ENCODE assay signal across 20 cellular contexts in genomic region chr17:39742856-39743436, GRCh38. TPM values are rescaled to one million over a fixed set of nuclear protein-coding genes. Genes with fewer than 3 reads are reported as not detected.
DNase-seq lines count a peak whose midpoint lies in the region; ATAC-seq and TF ChIP-seq lines count a peak whose summit lies in the region.
"Had no signal": no experiment of that assay in that cellular context is flagged by ENCODE, and none has a peak within 500 bp of the region (broad histone marks: within the 10 kb centered on the region; RNA-seq: fewer than 3 reads in every experiment).

No MANE protein-coding gene starts in this region.

- no peak for ATAC-seq in GM21526 (IDR thresholded peaks at IDR 0.05; ENCODE audit: low FRiP score, unreplicated experiment)
- ATAC-seq: Panc1 had no signal

- peaks cover 28% of the 10 kb centered on the region for H3K36me3 ChIP-seq in H7 (replicated peaks; ENCODE audit: control insufficient read depth, insufficient read depth, low read length)
- H3K36me3 ChIP-seq in NT2/D1 (ENCODE audit: insufficient read depth, insufficient read length, low read length) = no peaks in the 10 kb centered on the region
- H3K36me3 ChIP-seq in spleen = no peaks in the 10 kb centered on the region
- H3K36me3 ChIP-seq: BE2C, SJSA1 had no signal

- DNase-seq in H7 = peak; percentile 14
- DNase-seq in NT2/D1 (ENCODE audit: low read depth, low spot score) = no peak
- peak in 23 of 42 donors; percentile 12 to 71 (median 52) for DNase-seq in head of caudate nucleus
- peak; percentile 54 for DNase-seq in spleen
- DNase-seq in stimulated activated CD4-positive, alpha-beta T cell treated with anti-CD3 and anti-CD28 coated beads, Interleukin-2, amount 100 ng/mL, for 24 hours = no peak
- DNase-seq in ecto neural progenitor cell (ENCODE audit: low spot score) = no peak
- DNase-seq: BE2C; DMS79; GM23248; MM.1S; NCI-H1048; NCI-H1436 treated with DMSO at 0.1 percent for 48 hours; NCI-H1930; NCI-H2227 treated with DMSO at 0.1 percent for 48 hours; NCI-H510A; NCI-H774; NK-92 treated with Interleukin-12 subunit alpha and Interleukin-12 subunit beta, amount 100 ng/mL, for 24 hours had no signal

- peak overlapping the region; percentile 36 for H3K9ac ChIP-seq in NT2/D1 (ENCODE audit: insufficient read length, low read depth)
- H3K9ac ChIP-seq: GM23248 had no signal

- no peak for TF ChIP-seq CTCF in spleen (IDR thresholded peaks at IDR 0.05 in 8 of 11, conservative IDR thresholded peaks at IDR 0.05 in 3 of 11)

- H3K4me1 ChIP-seq in NT2/D1 (ENCODE audit: insufficient read depth, insufficient read length) (peaks cover 19% of the 10 kb centered on the region), spleen (peaks cover 3 to 35% (median 27%) of the 10 kb centered on the region in 6 donors)
- H3K4me1 ChIP-seq: BE2C had no signal

- no peaks in the 10 kb centered on the region for H3K27me3 ChIP-seq in H7 (ENCODE audit: control insufficient read depth, insufficient read depth, low read length)
- H3K27me3 ChIP-seq in NT2/D1 (ENCODE audit: insufficient read depth, insufficient read length) = peaks cover 9% of the 10 kb centered on the region
- H3K27me3 ChIP-seq in spleen (replicated peaks in 1 of 7) = peaks cover 0 to 65% (median 22%) of the 10 kb centered on the region in 7 donors
- H3K27me3 ChIP-seq: SJSA1 had no signal

- intact Hi-C loops in head of caudate nucleus (cut with DNase I) (no loop called here), spleen (cut with DNase I; ENCODE audit: low total_unique reads) (no loop called here)

- no peak for TF ChIP-seq POLR2A in spleen (IDR thresholded peaks at IDR 0.05)

- 83 to 89% (median 84%) methylated on average over 18 to 21 of the region's 21 CpGs for WGBS in spleen, 5 donors

- H3K4me3 ChIP-seq in H7 (ENCODE audit: insufficient read depth, low read depth, low read length) (no peak overlapping the region), NT2/D1 (ENCODE audit: insufficient read length, low read depth) (no peak overlapping the region), spleen (no peak overlapping the region)
- H3K4me3 ChIP-seq: GM23248, SJSA1 had no signal

- H3K27ac ChIP-seq in spleen = no peak overlapping the region
- H3K27ac ChIP-seq: GM23248, SJSA1 had no signal

- H3K9me3 ChIP-seq in NT2/D1 (ENCODE audit: insufficient read depth, low read length) (no peaks in the 10 kb centered on the region), spleen (no peaks in the 10 kb centered on the region)
- H3K9me3 ChIP-seq: BE2C, SJSA1 had no signal

RNA-seq across cellular contexts. Expression of gene GRB7, which starts 5.2 kb away (rescaled TPM):
- total RNA-seq in H7 (2014; rRNA removed; shearing (Covaris generic)) = 34.3 and 61.6 TPM in 2 replicates
- total RNA-seq in spleen = 1 to 10 TPM in 2 of 7 donors, under 1 TPM in 4, not detected in 1; 0.51 to 1.9 (median 0.66) TPM
- polyA plus RNA-seq in spleen = under 1 TPM; 0.04 to 0.19 (median 0.14) TPM
- total RNA-seq: GM23248, SJSA1 had no signal
- polyA plus RNA-seq: GM23248 had no signal

RNA-seq across cellular contexts. Expression of gene MIEN1, which starts 12.6 kb away (rescaled TPM):
- 47.7 and 56.1 TPM in 2 replicates for total RNA-seq in H7 (2014; rRNA removed; shearing (Covaris generic))
- total RNA-seq in spleen = 10 to 100 TPM; 28.0 to 58.2 (median 40.5) TPM
- 10 to 100 TPM; 60.9 to 85.2 (median 78.7) TPM for polyA plus RNA-seq in spleen

RNA-seq across cellular contexts. Expression of gene ERBB2, which starts 43.1 kb away (rescaled TPM):
- 186 and 207 TPM in 2 replicates for total RNA-seq in H7 (2014; rRNA removed; shearing (Covaris generic))
- total RNA-seq in spleen = 10 to 100 TPM in 5 of 7 donors, 1 to 10 TPM in 2; 8.5 to 15.9 (median 13.8) TPM
- polyA plus RNA-seq in spleen = 1 to 10 TPM; 3.4 to 6.6 (median 4.3) TPM

RNA-seq across cellular contexts. Expression of gene PGAP3, which starts 55.1 kb away (rescaled TPM):
- 15.9 and 17.6 TPM in 2 replicates for total RNA-seq in H7 (2014; rRNA removed; shearing (Covaris generic))
- total RNA-seq in spleen = 10 to 100 TPM; 15.5 to 27.4 (median 20.7) TPM
- 10 to 100 TPM; 11.5 to 21.3 (median 18.3) TPM for polyA plus RNA-seq in spleen

Comparison
In these comparisons a context has a peak if more than half of its experiments do, and no peak if none do; other contexts are left out.
1. DNase-seq: peak in H7 (single experiment), head of caudate nucleus (23 of 42) and spleen (single experiment); none in NT2/D1 (single experiment), stimulated activated CD4-positive, alpha-beta T cell treated with anti-CD3 and anti-CD28 coated beads, Interleukin-2, amount 100 ng/mL, for 24 hours (0 of 2) and ecto neural progenitor cell (single experiment).
2. RNA of gene GRB7, which starts 5.2 kb away (total RNA-seq): 34.3 to 61.6 TPM in H7; 0.51 to 1.9 TPM in spleen; every median in the first group is over 10 times any median in the second.
3. RNA of gene ERBB2, which starts 43.1 kb away (total RNA-seq): 186 to 207 TPM in H7; 8.5 to 15.9 TPM in spleen; every median in the first group is over 10 times any median in the second.